Comparison of ENCODE assay signal across 12 cellular contexts in genomic region chr18:75142677-75143076, GRCh38.
DNase-seq lines count a peak whose midpoint lies in the region; TF ChIP-seq lines count a peak whose summit lies in the region.
"Had no signal": no experiment of that assay in that cellular context is flagged by ENCODE, and none has a peak within 500 bp of the region (broad histone marks: within the 10 kb centered on the region; RNA-seq: fewer than 3 reads in every experiment).

No MANE protein-coding gene starts in this region.

- no peak for TF ChIP-seq EP300 in stomach (IDR thresholded peaks at IDR 0.05)

- no peaks in the 10 kb centered on the region for H3K4me1 ChIP-seq in left ventricle myocardium inferior
- no peaks in the 10 kb centered on the region for H3K4me1 ChIP-seq in trophoblast cell (ENCODE audit: control insufficient read depth in 1 of 2, insufficient read depth in 2 of 2, low read length in 2 of 2)
- no peaks in the 10 kb centered on the region for H3K4me1 ChIP-seq in stomach

- H3K36me3 ChIP-seq in left ventricle myocardium inferior (no peaks in the 10 kb centered on the region), WERI-Rb-1 (no peaks in the 10 kb centered on the region), trophoblast cell (ENCODE audit: control insufficient read depth in 1 of 2, insufficient read depth in 2 of 2, low read length in 2 of 2) (no peaks in the 10 kb centered on the region), stomach (no peaks in the 10 kb centered on the region)
- H3K36me3 ChIP-seq: BLaER1 treated with 17β-estradiol and CSF1 and Interleukin-3, amounts not matched to agents 10 nM and 100 nM had no signal

- H2BK5ac ChIP-seq in trophoblast cell (ENCODE audit: low read depth, low read length, poor library complexity), result no peak overlapping the region

- no peak overlapping the region for H3K4me3 ChIP-seq in left ventricle myocardium inferior
- no peak overlapping the region for H3K4me3 ChIP-seq in WERI-Rb-1 (ENCODE audit: low read depth, low read length)
- H3K4me3 ChIP-seq in trophoblast cell (ENCODE audit: low read depth, low read length), result no peak overlapping the region
- H3K4me3 ChIP-seq in stomach, result no peak overlapping the region
- H3K4me3 ChIP-seq: BLaER1 treated with 17β-estradiol and CSF1 and Interleukin-3, amounts not matched to agents 10 nM and 100 nM had no signal

- H4K12ac ChIP-seq in trophoblast cell (ENCODE audit: low read depth, low read length), result no peak overlapping the region

- no peak overlapping the region for H3K4ac ChIP-seq in trophoblast cell (ENCODE audit: low read depth, low read length)

- H3K23ac ChIP-seq in trophoblast cell (ENCODE audit: low read length), result no peak overlapping the region

- H2BK12ac ChIP-seq in trophoblast cell (ENCODE audit: low read length), result no peak overlapping the region

- no peak overlapping the region for H3K4me3 Mint-ChIP-seq in nephron progenitor cell
- H3K4me3 Mint-ChIP-seq: B cell; CD8-positive, alpha-beta T cell; H9 had no signal

- no peaks in the 10 kb centered on the region for H3K27me3 ChIP-seq in left ventricle myocardium inferior (ENCODE audit: low read depth)
- no peaks in the 10 kb centered on the region for H3K27me3 ChIP-seq in WERI-Rb-1 (ENCODE audit: insufficient read depth, low read depth, severe bottlenecking)
- no peaks in the 10 kb centered on the region for H3K27me3 ChIP-seq in trophoblast cell (ENCODE audit: insufficient read depth, low read length)
- no peaks in the 10 kb centered on the region for H3K27me3 ChIP-seq in stomach
- H3K27me3 ChIP-seq: BLaER1 treated with 17β-estradiol and CSF1 and Interleukin-3, amounts not matched to agents 10 nM and 100 nM had no signal

- DNase-seq in cardiac septum (ENCODE audit: low spot score) (peak; percentile 44), left ventricle myocardium inferior (no peak), WERI-Rb-1 (peak; percentile 2), nephron progenitor cell (no peak), NCI-H446 (lab: John Stamatoyannopoulos, UW) (no peak), trophoblast cell (no peak), stomach (no peak)
- DNase-seq: Calu3, H9 had no signal

- no peaks in the 10 kb centered on the region for H3K79me1 ChIP-seq in trophoblast cell (ENCODE audit: low read length)

- H3K18ac ChIP-seq in trophoblast cell (ENCODE audit: low read length), result no peak overlapping the region

- H3K9ac ChIP-seq in trophoblast cell (ENCODE audit: low read length), result no peak overlapping the region
- H3K9ac ChIP-seq: BLaER1 treated with 17β-estradiol and CSF1 and Interleukin-3, amounts not matched to agents 10 nM and 100 nM had no signal

- H2AK5ac ChIP-seq in trophoblast cell (ENCODE audit: low read length), result no peak overlapping the region

- no peak overlapping the region for H3K14ac ChIP-seq in trophoblast cell (ENCODE audit: low read length)

- peak overlapping the region; percentile 58 for H3K27ac Mint-ChIP-seq in nephron progenitor cell
- H3K27ac Mint-ChIP-seq: B cell; CD8-positive, alpha-beta T cell had no signal

- no peak overlapping the region for H4K91ac ChIP-seq in trophoblast cell (ENCODE audit: low read depth, low read length)

- no peaks in the 10 kb centered on the region for H3K79me2 ChIP-seq in trophoblast cell (ENCODE audit: control insufficient read depth, insufficient read depth, low read length, poor library complexity)

- peaks cover 14% of the 10 kb centered on the region for H3K27me3 Mint-ChIP-seq in nephron progenitor cell (ENCODE audit: low read depth, poor library complexity)
- H3K27me3 Mint-ChIP-seq: B cell had no signal

- WGBS in trophoblast cell (ENCODE audit: extremely low coverage, insufficient coverage, insufficient read length), result no CpG with 5 or more reads among the region's 10 CpGs
- WGBS in stomach, 5 donors, result 56 to 81% (median 65%) methylated on average over 10 of the region's 10 CpGs

- peaks cover 37% of the 10 kb centered on the region for H3K9me3 ChIP-seq in left ventricle myocardium inferior (replicated peaks)
- H3K9me3 ChIP-seq in WERI-Rb-1 (ENCODE audit: severe bottlenecking), result peaks cover 8% of the 10 kb centered on the region
- peaks cover 2% of the 10 kb centered on the region for H3K9me3 ChIP-seq in trophoblast cell (ENCODE audit: insufficient read depth, low read depth, low read length)
- peaks cover 0 to 17% (median 11%) of the 10 kb centered on the region in 4 donors for H3K9me3 ChIP-seq in stomach

- no peak overlapping the region for H3K4me2 ChIP-seq in trophoblast cell (ENCODE audit: low read length)

- peaks cover 9% of the 10 kb centered on the region for H3K4me1 Mint-ChIP-seq in nephron progenitor cell
- H3K4me1 Mint-ChIP-seq: B cell, H9 had no signal

- TF ChIP-seq CTCF in left ventricle myocardium inferior (IDR thresholded peaks at IDR 0.05; ENCODE audit: borderline replicate concordance) (no peak), WERI-Rb-1 (IDR thresholded peaks at IDR 0.05; ENCODE audit: low read depth, low read length) (no peak), nephron progenitor cell (IDR thresholded peaks at IDR 0.05) (no peak), stomach (IDR thresholded peaks at IDR 0.05) (no peak)

- peaks cover 14% of the 10 kb centered on the region for H3K36me3 Mint-ChIP-seq in nephron progenitor cell (ENCODE audit: low read depth)
- H3K36me3 Mint-ChIP-seq: CD8-positive, alpha-beta T cell had no signal

- H3K27ac ChIP-seq in left ventricle myocardium inferior (replicated peaks) (no peak overlapping the region), WERI-Rb-1 (no peak overlapping the region), trophoblast cell (ENCODE audit: low read depth, low read length) (no peak overlapping the region), stomach (no peak overlapping the region)
- H3K27ac ChIP-seq: BLaER1 treated with 17β-estradiol and CSF1 and Interleukin-3, amounts not matched to agents 10 nM and 100 nM had no signal

- H3K9me3 Mint-ChIP-seq in nephron progenitor cell, result peaks cover 41% of the 10 kb centered on the region

- no peak for TF ChIP-seq POLR2A in stomach (IDR thresholded peaks at IDR 0.05)

- no peak overlapping the region for H2AFZ ChIP-seq in trophoblast cell (ENCODE audit: insufficient read depth, low read length, poor library complexity)

- no peak overlapping the region for H4K8ac ChIP-seq in trophoblast cell (ENCODE audit: low read depth, low read length)

- H2BK120ac ChIP-seq in trophoblast cell (ENCODE audit: insufficient read depth, low read length, poor library complexity), result no peak overlapping the region

- intact Hi-C loops in cardiac septum (cut with DNase I), result no loop called here
- intact Hi-C loops in left ventricle myocardium inferior (cut with micrococcal nuclease), result no loop called here
- intact Hi-C loops in stomach (cut with DNase I; ENCODE audit: low total_unique reads), result no loop called here

Comparison
In these comparisons a context has a peak if more than half of its experiments do, and no peak if none do; other contexts are left out.
1. DNase-seq: peak in cardiac septum (single experiment) and WERI-Rb-1 (single experiment); none in left ventricle myocardium inferior (single experiment), nephron progenitor cell (single experiment), NCI-H446 (0 of 2), trophoblast cell (0 of 2) and stomach (single experiment).